Comparison of ENCODE assay signal across 19 cellular contexts in genomic region chr3:6750782-6751181, GRCh38.
DNase-seq lines count a peak whose midpoint lies in the region; ATAC-seq, FAIRE-seq and TF ChIP-seq lines count a peak whose summit lies in the region.
"Had no signal": no experiment of that assay in that cellular context is flagged by ENCODE, and none has a peak within 500 bp of the region (broad histone marks: within the 10 kb centered on the region; RNA-seq: fewer than 3 reads in every experiment).

No MANE protein-coding gene starts in this region.

- H3K4me1 ChIP-seq in mucosa of descending colon (ENCODE audit: low read depth), result no peaks in the 10 kb centered on the region
- H3K4me1 ChIP-seq: HAP-1 had no signal

- H3K36me3 ChIP-seq in mucosa of descending colon (ENCODE audit: low read depth), result no peaks in the 10 kb centered on the region
- H3K36me3 ChIP-seq: HAP-1 had no signal

- no peak overlapping the region for H3K4me3 ChIP-seq in mucosa of descending colon
- H3K4me3 ChIP-seq: GM12878, HAP-1 had no signal

- H3K9me3 ChIP-seq in mucosa of descending colon, result no peaks in the 10 kb centered on the region
- H3K9me3 ChIP-seq: HAP-1 had no signal

- peak; percentile 54 for DNase-seq in NCI-H69 (lab: John Stamatoyannopoulos, UW)
- no peak for DNase-seq in mucosa of descending colon
- DNase-seq in NCI-H2081 (lab: John Stamatoyannopoulos, UW), result no peak
- DNase-seq: C1 segment of cervical spinal cord; Calu3; CD4-positive, alpha-beta memory T cell; COR-L47; DMS79; EL; GDM1; GOT3; HFFc6 had no signal

- no peak for TF ChIP-seq CTCF in 22Rv1 (IDR thresholded peaks at IDR 0.05)
- no peak for TF ChIP-seq CTCF in mucosa of descending colon (IDR thresholded peaks at IDR 0.05)

- H3K27ac ChIP-seq in 22Rv1, result 0 out of 2 replicates have a peak overlapping the region, but pooled peaks have one; percentile 13

- intact Hi-C loops in mucosa of descending colon (cut with DNase I, micrococcal nuclease), result no loop called here

- peak; percentile 51 for FAIRE-seq in colon (lab: Jason Lieb, UNC)
- FAIRE-seq: GM12878, H54 had no signal

- ATAC-seq in mucosa of descending colon (peak; percentile 87), HG03378 (IDR thresholded peaks at IDR 0.05; ENCODE audit: unreplicated experiment) (no peak), HG03095 (IDR thresholded peaks at IDR 0.05; ENCODE audit: unreplicated experiment) (no peak)
- ATAC-seq: GM12878 had no signal
